ENCODE assay signal across 26 cellular contexts in the genomic region with DNA sequence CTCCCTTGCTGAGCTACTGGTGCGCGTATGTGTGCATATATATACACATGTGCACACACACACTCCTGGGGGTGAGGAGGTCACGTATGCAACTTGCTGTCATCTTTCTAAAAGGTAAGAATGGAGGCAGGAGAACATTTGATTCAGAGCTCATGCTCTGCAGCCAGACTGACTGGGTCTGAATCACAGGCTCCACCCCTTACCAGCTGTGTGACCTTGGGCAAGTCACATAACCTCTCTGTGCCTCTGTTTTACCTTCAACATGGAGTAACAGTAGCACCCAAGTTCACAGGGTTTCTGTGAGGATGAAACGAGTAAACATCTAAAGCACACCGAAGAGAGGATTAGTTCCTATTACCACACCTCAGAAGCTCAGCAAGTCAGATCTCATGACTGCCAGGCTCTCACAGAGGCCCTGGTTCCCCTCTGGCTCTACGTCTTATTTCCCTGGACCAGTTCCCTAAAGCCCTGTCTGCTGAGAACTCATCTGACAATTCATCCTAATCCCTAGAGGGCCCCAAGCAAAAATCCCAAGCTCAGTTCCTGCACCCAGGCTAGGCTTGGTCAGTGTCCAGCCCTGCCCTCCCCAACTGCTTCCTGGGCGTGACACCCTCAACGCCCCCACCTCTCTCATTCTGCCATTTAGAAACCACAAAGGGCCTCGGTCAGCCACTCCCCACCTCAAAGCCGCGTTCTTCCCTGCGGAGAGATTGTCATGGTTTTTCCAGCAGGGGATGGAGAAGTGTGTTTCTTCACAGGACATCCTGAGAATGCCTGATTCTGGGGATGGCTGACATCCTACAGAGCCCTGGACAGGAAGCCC. TPM values are rescaled to one million over a fixed set of nuclear protein-coding genes. Genes with fewer than 3 reads are reported as not detected.
DNase-seq lines count a peak whose midpoint lies in the region; ATAC-seq and TF ChIP-seq lines count a peak whose summit lies in the region.
"Had no signal": no experiment of that assay in that cellular context is flagged by ENCODE, and none has a peak within 500 bp of the region (broad histone marks: within the 10 kb centered on the region; RNA-seq: fewer than 3 reads in every experiment).

No MANE protein-coding gene starts in this region.

- no peaks in the 10 kb centered on the region for H3K4me1 ChIP-seq in right lobe of liver
- H3K4me1 ChIP-seq: parathyroid adenoma, Peyer's patch had no signal

- ATAC-seq in right lobe of liver: peak; percentile 5 to 40 (median 24)
- no peak for ATAC-seq in CD4-positive, alpha-beta T cell (ENCODE audit: poor library complexity)
- ATAC-seq: activated CD4-positive, alpha-beta T cell treated with anti-CD3 and anti-CD28 coated beads for 36 hours; HCT116; naive thymus-derived CD8-positive, alpha-beta T cell had no signal

- no peak overlapping the region for H3K4me3 ChIP-seq in right lobe of liver
- H3K4me3 ChIP-seq: cardiac muscle cell, heart right ventricle, lung, Peyer's patch, SK-N-MC had no signal

- H3K4me1 Mint-ChIP-seq in CD14-positive monocyte: peaks cover 14% of the 10 kb centered on the region
- H3K4me1 Mint-ChIP-seq in CD4-positive, alpha-beta T cell (ENCODE audit: low read depth): no peaks in the 10 kb centered on the region
- H3K4me1 Mint-ChIP-seq: activated CD4-positive, alpha-beta T cell treated with anti-CD3 and anti-CD28 coated beads for 36 hours had no signal

- no peaks in the 10 kb centered on the region for H3K27me3 Mint-ChIP-seq in CD14-positive monocyte (ENCODE audit: low read depth in 3 of 3)
- H3K27me3 Mint-ChIP-seq in CD4-positive, alpha-beta T cell: no peaks in the 10 kb centered on the region
- H3K27me3 Mint-ChIP-seq: activated CD4-positive, alpha-beta T cell treated with anti-CD3 and anti-CD28 coated beads for 36 hours; naive thymus-derived CD8-positive, alpha-beta T cell had no signal

- CTCF ChIA-PET in CD4-positive, alpha-beta T cell (lab: Charles Lee): no interaction called here

- no peaks in the 10 kb centered on the region for H3K36me3 ChIP-seq in right lobe of liver
- H3K36me3 ChIP-seq: cardiac muscle cell had no signal

- POLR2A ChIA-PET in CD4-positive, alpha-beta T cell (lab: Charles Lee): no interaction called here

- no peaks in the 10 kb centered on the region for H3K27me3 ChIP-seq in right lobe of liver
- H3K27me3 ChIP-seq in CD4-positive, alpha-beta T cell (ENCODE audit: control insufficient read depth, insufficient read depth, low read length): no peaks in the 10 kb centered on the region
- H3K27me3 ChIP-seq: cardiac muscle cell, heart right ventricle, Peyer's patch had no signal

- no peak overlapping the region for H3K4me3 Mint-ChIP-seq in CD14-positive monocyte
- no peak overlapping the region for H3K4me3 Mint-ChIP-seq in CD4-positive, alpha-beta T cell
- H3K4me3 Mint-ChIP-seq: activated CD4-positive, alpha-beta T cell treated with anti-CD3 and anti-CD28 coated beads for 36 hours; naive thymus-derived CD8-positive, alpha-beta T cell had no signal

- H3K9me3 Mint-ChIP-seq in CD14-positive monocyte: peaks cover 0 to 5% (median 0%) of the 10 kb centered on the region in 7 donors
- no peaks in the 10 kb centered on the region for H3K9me3 Mint-ChIP-seq in CD4-positive, alpha-beta T cell
- H3K9me3 Mint-ChIP-seq: naive thymus-derived CD8-positive, alpha-beta T cell had no signal

- intact Hi-C loops in CD14-positive monocyte (cut with micrococcal nuclease) (no loop called here), right lobe of liver (cut with DNase I) (no loop called here)
- intact Hi-C loops in CD4-positive, alpha-beta T cell (cut with DNase I, micrococcal nuclease): no loop called here

- H3K36me3 Mint-ChIP-seq in CD14-positive monocyte: peaks cover 11 to 20% of the 10 kb centered on the region in 2 donors
- no peaks in the 10 kb centered on the region for H3K36me3 Mint-ChIP-seq in CD4-positive, alpha-beta T cell (ENCODE audit: low read depth)

- H3K27ac Mint-ChIP-seq in CD14-positive monocyte: peak overlapping the region; percentile 33 to 84 (median 78)
- H3K27ac Mint-ChIP-seq in CD4-positive, alpha-beta T cell: no peak overlapping the region
- H3K27ac Mint-ChIP-seq: activated CD4-positive, alpha-beta T cell treated with anti-CD3 and anti-CD28 coated beads for 36 hours had no signal

- no peak for TF ChIP-seq CTCF in CD14-positive monocyte (IDR thresholded peaks at IDR 0.05)
- TF ChIP-seq CTCF in right lobe of liver (IDR thresholded peaks at IDR 0.05): no peak
- TF ChIP-seq CTCF in CD4-positive, alpha-beta T cell (IDR thresholded peaks at IDR 0.05): no peak

- H3K27ac ChIP-seq in cingulate gyrus (ENCODE audit: low read depth, low read length) (peak overlapping the region; percentile 12), right lobe of liver (no peak overlapping the region)
- no peak overlapping the region for H3K27ac ChIP-seq in CD4-positive, alpha-beta T cell (ENCODE audit: low read depth, low read length)
- H3K27ac ChIP-seq: HL-60, parathyroid adenoma, Peyer's patch, SK-N-MC had no signal

- WGBS in right lobe of liver (ENCODE audit: insufficient coverage, low coverage, low lambda C conversion rate, missing lambda C conversion rate): 51% methylated on average over 10 of the region's 12 CpGs

- no peak for DNase-seq in CD14-positive monocyte (ENCODE audit: low spot score)
- DNase-seq in RPMI7951 (ENCODE audit: low read depth): peak; percentile 40
- no peak for DNase-seq in right lobe of liver
- DNase-seq in activated CD4-positive, alpha-beta T cell treated with anti-CD3 and anti-CD28 coated beads for 1 hour: no peak
- DNase-seq in CD4-positive, alpha-beta T cell: no peak
- DNase-seq in cerebellar cortex (ENCODE audit: low spot score): no peak
- no peak for DNase-seq in mucosa of gallbladder (ENCODE audit: low spot score)
- DNase-seq: ACHN; activated CD4-positive, alpha-beta T cell treated with anti-CD3 and anti-CD28 coated beads for 36 hours; DMS 273 treated with DMSO at 0.1 percent for 48 hours; effector memory CD4-positive, alpha-beta T cell; heart right ventricle; MM.1S; naive thymus-derived CD8-positive, alpha-beta T cell; NCI-H1694 treated with DMSO at 0.1 percent for 48 hours; NCI-H2227 treated with DMSO at 0.1 percent for 48 hours; Peyer's patch; stimulated activated CD4-positive, alpha-beta T cell treated with anti-CD3 and anti-CD28 coated beads, Interleukin-4, amount 100 ng/mL, for 4 hours; T-helper 9 cell had no signal

- no peak for TF ChIP-seq POLR2A in right lobe of liver (IDR thresholded peaks at IDR 0.05)

- no peaks in the 10 kb centered on the region for H3K9me3 ChIP-seq in right lobe of liver
- H3K9me3 ChIP-seq in CD4-positive, alpha-beta T cell (ENCODE audit: control insufficient read depth, low read length): no peaks in the 10 kb centered on the region
- H3K9me3 ChIP-seq: heart right ventricle, Peyer's patch had no signal

RNA-seq across cellular contexts. Expression of a gene that starts 28.7 kb away (rescaled TPM):
- 10 to 100 TPM; 19.8 to 26.0 TPM for polyA plus RNA-seq in CD14-positive monocyte
- 42.2 and 45.9 TPM in 2 replicates for total RNA-seq in RPMI7951 (2014; rRNA removed; shearing (Covaris generic))
- 10 to 100 TPM in 3 of 6 experiments, 1 to 10 TPM in 3; 7.4 to 21.5 (median 11.3) TPM for total RNA-seq in right lobe of liver
- total RNA-seq in CD4-positive, alpha-beta T cell: 10 to 100 TPM; 72.4 to 74.8 TPM
- 279 TPM for total RNA-seq in mucosa of gallbladder
